8 cellular contexts compared by ENCODE assay signal in the genomic region with DNA sequence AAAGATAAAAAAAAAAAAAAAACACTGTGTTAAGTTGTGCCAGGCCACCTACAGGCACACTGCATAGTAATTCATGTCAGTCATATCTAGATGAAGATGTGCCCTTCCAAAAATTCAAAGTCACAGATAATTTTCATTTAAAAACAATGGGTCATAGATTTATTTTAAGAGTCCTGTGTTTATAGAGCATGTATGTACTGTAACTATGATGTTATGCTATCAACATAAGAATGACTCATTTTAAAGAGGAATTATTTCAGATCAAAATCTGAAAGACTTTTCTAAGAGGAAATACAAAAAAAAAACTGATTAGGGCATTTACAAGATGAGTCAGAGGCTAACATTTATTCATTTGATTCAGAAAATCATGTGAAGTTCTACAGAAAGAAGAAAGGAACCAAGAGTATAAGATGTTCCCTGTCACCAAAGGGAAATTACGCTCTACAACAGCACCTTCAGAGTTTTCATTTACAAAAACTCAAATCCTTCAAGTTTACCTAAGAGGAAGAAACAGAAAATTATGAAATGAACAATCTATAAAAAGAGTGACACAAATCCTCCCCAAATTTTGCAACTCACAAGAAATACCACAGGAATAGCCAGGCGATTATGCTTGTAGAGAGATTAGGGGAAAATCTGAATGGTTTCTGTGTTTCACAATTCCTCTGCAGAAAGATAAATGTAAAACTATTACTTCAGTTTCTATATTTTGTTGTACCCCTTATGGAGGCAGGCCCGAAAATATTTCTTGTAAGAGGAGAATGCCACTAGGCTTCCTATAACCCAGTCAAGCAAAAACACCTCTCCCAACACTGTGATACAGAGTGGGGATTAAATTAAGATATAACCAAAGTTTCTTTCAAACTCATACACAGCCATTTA. TPM values are rescaled to one million over a fixed set of nuclear protein-coding genes. Genes with fewer than 3 reads are reported as not detected.
DNase-seq lines count a peak whose midpoint lies in the region; ATAC-seq and TF ChIP-seq lines count a peak whose summit lies in the region.

No MANE protein-coding gene starts in this region.

- TF ChIP-seq CTCF in GM13976 (IDR thresholded peaks at IDR 0.05; ENCODE audit: borderline replicate concordance, control extremely low read depth, extremely low read depth, insufficient read depth, missing control alignments), result no peak

- peak; percentile 23 for ATAC-seq in left colon
- no peak for ATAC-seq in HG03342 (IDR thresholded peaks at IDR 0.05; ENCODE audit: unreplicated experiment)
- ATAC-seq in HG03097 (IDR thresholded peaks at IDR 0.05; ENCODE audit: low FRiP score, unreplicated experiment), result no peak

- H3K27ac ChIP-seq in angular gyrus (ENCODE audit: low read depth, low read length), result peak overlapping the region; percentile 16

- DNase-seq in ELR (ENCODE audit: low read depth) (peak; percentile 93), KBM-7 (peak; percentile 29), left colon (no peak), GM13976 (ENCODE audit: low spot score) (no peak), NCI-H2107 treated with DMSO at 0.1 percent for 48 hours (lab: John Stamatoyannopoulos, UW; ENCODE audit: unreplicated experiment) (no peak)

- intact Hi-C loops in left colon (cut with DNase I, micrococcal nuclease), result no loop called here

- in situ Hi-C loops in KBM-7 (cut with MboI; ENCODE audit: low pct_unique_long_range_greater_than_20kb, low sequenced_read_pairs) (no loop called here), GM13976 (cut with MboI; ENCODE audit: low sequenced_read_pairs, unreplicated experiment) (no loop called here)

RNA-seq across cellular contexts. Expression of gene TP53BP2, which starts 13.8 kb away (rescaled TPM):
- 10 to 100 TPM; 27.4 to 34.3 TPM for total RNA-seq in left colon

Comparison
In these comparisons a context has a peak if more than half of its experiments do, and no peak if none do; other contexts are left out.
1. DNase-seq: peak in ELR (single experiment) and KBM-7 (single experiment); none in left colon (0 of 2), GM13976 (single experiment) and NCI-H2107 treated with DMSO at 0.1 percent for 48 hours (single experiment).